Comparison of ENCODE assay signal across 1 cellular context in genomic region chr19:15640904-15641597, GRCh38.
TF ChIP-seq lines count a peak whose summit lies in the region.

No MANE protein-coding gene starts in this region.

TF ChIP-seq in HepG2, 621 proteins besides CTCF, POLR2A, EP300 and RAD21 (continued from another document and continues in another):
- no peak for TF ChIP-seq FUBP1 (CRISPR knock-in tag; IDR thresholded peaks at IDR 0.05; ENCODE audit: borderline replicate concordance)
- no peak for TF ChIP-seq ZNF431 (CRISPR knock-in tag; IDR thresholded peaks at IDR 0.05; ENCODE audit: borderline replicate concordance, low read depth)
- no peak for TF ChIP-seq MLLT10 (CRISPR knock-in tag; IDR thresholded peaks at IDR 0.05)
- no peak for TF ChIP-seq ZNF468 (CRISPR knock-in tag; IDR thresholded peaks at IDR 0.05)
- no peak for TF ChIP-seq HMGA1 (CRISPR knock-in tag; conservative IDR thresholded peaks at IDR 0.05)
- no peak for TF ChIP-seq ZNF430 (CRISPR knock-in tag; IDR thresholded peaks at IDR 0.05)
- no peak for TF ChIP-seq PRDM15 (CRISPR knock-in tag; IDR thresholded peaks at IDR 0.05)
- TF ChIP-seq, protein P1, sequence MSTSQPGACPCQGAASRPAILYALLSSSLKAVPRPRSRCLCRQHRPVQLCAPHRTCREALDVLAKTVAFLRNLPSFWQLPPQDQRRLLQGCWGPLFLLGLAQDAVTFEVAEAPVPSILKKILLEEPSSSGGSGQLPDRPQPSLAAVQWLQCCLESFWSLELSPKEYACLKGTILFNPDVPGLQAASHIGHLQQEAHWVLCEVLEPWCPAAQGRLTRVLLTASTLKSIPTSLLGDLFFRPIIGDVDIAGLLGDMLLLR (CRISPR knock-in tag; IDR thresholded peaks at IDR 0.05): no peak
- TF ChIP-seq, protein P2, sequence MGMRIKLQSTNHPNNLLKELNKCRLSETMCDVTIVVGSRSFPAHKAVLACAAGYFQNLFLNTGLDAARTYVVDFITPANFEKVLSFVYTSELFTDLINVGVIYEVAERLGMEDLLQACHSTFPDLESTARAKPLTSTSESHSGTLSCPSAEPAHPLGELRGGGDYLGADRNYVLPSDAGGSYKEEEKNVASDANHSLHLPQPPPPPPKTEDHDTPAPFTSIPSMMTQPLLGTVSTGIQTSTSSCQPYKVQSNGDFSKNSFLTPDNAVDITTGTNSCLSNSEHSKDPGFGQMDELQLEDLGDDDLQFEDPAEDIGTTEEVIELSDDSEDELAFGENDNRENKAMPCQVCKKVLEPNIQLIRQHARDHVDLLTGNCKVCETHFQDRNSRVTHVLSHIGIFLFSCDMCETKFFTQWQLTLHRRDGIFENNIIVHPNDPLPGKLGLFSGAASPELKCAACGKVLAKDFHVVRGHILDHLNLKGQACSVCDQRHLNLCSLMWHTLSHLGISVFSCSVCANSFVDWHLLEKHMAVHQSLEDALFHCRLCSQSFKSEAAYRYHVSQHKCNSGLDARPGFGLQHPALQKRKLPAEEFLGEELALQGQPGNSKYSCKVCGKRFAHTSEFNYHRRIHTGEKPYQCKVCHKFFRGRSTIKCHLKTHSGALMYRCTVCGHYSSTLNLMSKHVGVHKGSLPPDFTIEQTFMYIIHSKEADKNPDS (CRISPR knock-in tag; IDR thresholded peaks at IDR 0.05): no peak
- TF ChIP-seq PPARG (CRISPR knock-in tag; conservative IDR thresholded peaks at IDR 0.05): no peak
- TF ChIP-seq SP4 (CRISPR knock-in tag; IDR thresholded peaks at IDR 0.05): no peak
- TF ChIP-seq SRSF4 (IDR thresholded peaks at IDR 0.05; ENCODE audit: low read depth, low read length, poor library complexity, severe bottlenecking): no peak
- no peak for TF ChIP-seq ZNF512B (CRISPR knock-in tag; IDR thresholded peaks at IDR 0.05; ENCODE audit: borderline replicate concordance)
- no peak for TF ChIP-seq RCOR2 (CRISPR knock-in tag; IDR thresholded peaks at IDR 0.05)
- no peak; the same call in 1 of the 2 replicates for TF ChIP-seq RARA (CRISPR knock-in tag; IDR thresholded peaks at IDR 0.05)
- TF ChIP-seq GTF3A (CRISPR knock-in tag; conservative IDR thresholded peaks at IDR 0.05): no peak
- TF ChIP-seq, protein P3, sequence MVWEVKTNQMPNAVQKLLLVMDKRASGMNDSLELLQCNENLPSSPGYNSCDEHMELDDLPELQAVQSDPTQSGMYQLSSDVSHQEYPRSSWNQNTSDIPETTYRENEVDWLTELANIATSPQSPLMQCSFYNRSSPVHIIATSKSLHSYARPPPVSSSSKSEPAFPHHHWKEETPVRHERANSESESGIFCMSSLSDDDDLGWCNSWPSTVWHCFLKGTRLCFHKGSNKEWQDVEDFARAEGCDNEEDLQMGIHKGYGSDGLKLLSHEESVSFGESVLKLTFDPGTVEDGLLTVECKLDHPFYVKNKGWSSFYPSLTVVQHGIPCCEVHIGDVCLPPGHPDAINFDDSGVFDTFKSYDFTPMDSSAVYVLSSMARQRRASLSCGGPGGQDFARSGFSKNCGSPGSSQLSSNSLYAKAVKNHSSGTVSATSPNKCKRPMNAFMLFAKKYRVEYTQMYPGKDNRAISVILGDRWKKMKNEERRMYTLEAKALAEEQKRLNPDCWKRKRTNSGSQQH (CRISPR knock-in tag; IDR thresholded peaks at IDR 0.05; ENCODE audit: low read depth): no peak
- no peak for TF ChIP-seq CHCHD3 (CRISPR knock-in tag; IDR thresholded peaks at IDR 0.05)
- TF ChIP-seq RERE (CRISPR knock-in tag; IDR thresholded peaks at IDR 0.05; ENCODE audit: low read depth): no peak
- TF ChIP-seq DDIT3 (CRISPR knock-in tag; IDR thresholded peaks at IDR 0.05): no peak
- TF ChIP-seq EZH2 (conservative IDR thresholded peaks at IDR 0.05; ENCODE audit: low read depth, low read length): no peak
- TF ChIP-seq FIP1L1 (IDR thresholded peaks at IDR 0.05; ENCODE audit: borderline replicate concordance, insufficient read depth, low read depth, low read length): no peak
- 0 out of 2 replicates have a peak, but pooled peaks have one; percentile 19 for TF ChIP-seq ZNF563 (CRISPR knock-in tag; IDR thresholded peaks at IDR 0.05)
- TF ChIP-seq XRCC5 (optimal IDR thresholded peaks at IDR 0.05; ENCODE audit: low read length): no peak
- TF ChIP-seq KMT2A (CRISPR knock-in tag; IDR thresholded peaks at IDR 0.05): no peak
- TF ChIP-seq RNF2 (conservative IDR thresholded peaks at IDR 0.05; ENCODE audit: low read depth): no peak
- no peak for TF ChIP-seq ZNF776 (CRISPR knock-in tag; IDR thresholded peaks at IDR 0.05)
- no peak for TF ChIP-seq NPAS2 (CRISPR knock-in tag; IDR thresholded peaks at IDR 0.05; ENCODE audit: borderline replicate concordance)
- TF ChIP-seq PCBP1 (IDR thresholded peaks at IDR 0.05; ENCODE audit: borderline replicate concordance, low read depth, low read length): 0 out of 2 replicates have a peak, but pooled peaks have one; percentile 14
- TF ChIP-seq ZNF572 (CRISPR knock-in tag; IDR thresholded peaks at IDR 0.05): no peak
- no peak for TF ChIP-seq MZF1 (CRISPR knock-in tag; IDR thresholded peaks at IDR 0.05; ENCODE audit: borderline replicate concordance)
- TF ChIP-seq SIX4 (CRISPR knock-in tag; IDR thresholded peaks at IDR 0.05): no peak
- no peak for TF ChIP-seq ZNF558 (CRISPR knock-in tag; IDR thresholded peaks at IDR 0.05; ENCODE audit: borderline replicate concordance)
- no peak for TF ChIP-seq ZNF333 (CRISPR knock-in tag; IDR thresholded peaks at IDR 0.05; ENCODE audit: borderline replicate concordance)
- no peak for TF ChIP-seq ZNF878 (CRISPR knock-in tag; IDR thresholded peaks at IDR 0.05)
- no peak for TF ChIP-seq POLR2AphosphoS2 (IDR thresholded peaks at IDR 0.05; ENCODE audit: low read depth, low read length)
- TF ChIP-seq FLYWCH1 (CRISPR knock-in tag; IDR thresholded peaks at IDR 0.05): no peak
- no peak for TF ChIP-seq ZSCAN30 (CRISPR knock-in tag; IDR thresholded peaks at IDR 0.05)
- TF ChIP-seq FOSL2 (CRISPR knock-in tag; IDR thresholded peaks at IDR 0.05): peak; percentile 53
- TF ChIP-seq, protein P4, sequence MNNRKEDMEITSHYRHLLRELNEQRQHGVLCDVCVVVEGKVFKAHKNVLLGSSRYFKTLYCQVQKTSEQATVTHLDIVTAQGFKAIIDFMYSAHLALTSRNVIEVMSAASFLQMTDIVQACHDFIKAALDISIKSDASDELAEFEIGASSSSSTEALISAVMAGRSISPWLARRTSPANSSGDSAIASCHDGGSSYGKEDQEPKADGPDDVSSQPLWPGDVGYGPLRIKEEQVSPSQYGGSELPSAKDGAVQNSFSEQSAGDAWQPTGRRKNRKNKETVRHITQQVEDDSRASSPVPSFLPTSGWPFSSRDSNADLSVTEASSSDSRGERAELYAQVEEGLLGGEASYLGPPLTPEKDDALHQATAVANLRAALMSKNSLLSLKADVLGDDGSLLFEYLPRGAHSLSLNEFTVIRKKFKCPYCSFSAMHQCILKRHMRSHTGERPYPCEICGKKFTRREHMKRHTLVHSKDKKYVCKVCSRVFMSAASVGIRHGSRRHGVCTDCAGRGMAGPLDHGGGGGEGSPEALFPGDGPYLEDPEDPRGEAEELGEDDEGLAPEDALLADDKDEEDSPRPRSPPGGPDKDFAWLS (CRISPR knock-in tag; IDR thresholded peaks at IDR 0.05; ENCODE audit: borderline replicate concordance): no peak
- TF ChIP-seq NR2F1 (CRISPR knock-in tag; IDR thresholded peaks at IDR 0.05): no peak
- TF ChIP-seq MATR3 (CRISPR knock-in tag; IDR thresholded peaks at IDR 0.05): no peak
- no peak for TF ChIP-seq HNRNPK (IDR thresholded peaks at IDR 0.05; ENCODE audit: low read depth, low read length, poor library complexity, severe bottlenecking)
- no peak for TF ChIP-seq PAX8 (CRISPR knock-in tag; IDR thresholded peaks at IDR 0.05; ENCODE audit: borderline replicate concordance)
